ENCODE assay signal across 15 cellular contexts in the genomic region with DNA sequence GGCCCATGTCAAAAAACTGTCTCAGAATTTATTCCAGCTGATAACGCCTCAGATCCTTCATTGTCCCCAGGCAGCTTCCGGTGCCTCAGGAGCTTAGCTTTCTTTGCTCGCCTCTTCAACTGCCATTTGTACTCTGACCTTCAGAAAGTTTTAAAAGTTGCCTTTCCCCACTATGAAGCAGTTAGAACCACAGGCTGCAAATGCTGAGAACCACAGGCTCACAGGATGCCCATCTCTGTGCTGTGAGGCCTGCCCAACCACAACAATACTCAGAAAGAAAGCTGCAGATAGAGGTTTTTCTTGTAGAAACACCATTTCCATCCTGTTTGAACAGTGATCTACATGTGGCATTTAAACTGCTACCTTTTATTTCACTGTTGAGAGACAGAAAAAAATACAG.
DNase-seq lines count a peak whose midpoint lies in the region; ATAC-seq and TF ChIP-seq lines count a peak whose summit lies in the region.
"Had no signal": no experiment of that assay in that cellular context is flagged by ENCODE, and none has a peak within 500 bp of the region (broad histone marks: within the 10 kb centered on the region; RNA-seq: fewer than 3 reads in every experiment).

No MANE protein-coding gene starts in this region.

- H3K36me3 Mint-ChIP-seq in immature natural killer cell: peaks cover 45 to 73% (median 59%) of the 10 kb centered on the region in 3 donors
- H3K36me3 Mint-ChIP-seq: naive B cell had no signal

- H3K79me2 ChIP-seq in Loucy (ENCODE audit: insufficient read depth, low read length): peaks cover 68% of the 10 kb centered on the region

- H3K27ac Mint-ChIP-seq in immature natural killer cell: peak overlapping the region; percentile 90 to 98 (median 94)

- no peaks in the 10 kb centered on the region for H3K27me3 ChIP-seq in Loucy (ENCODE audit: insufficient read depth, low read length, poor library complexity, severe bottlenecking)
- H3K27me3 ChIP-seq: right lobe of liver had no signal

- peaks cover 90% of the 10 kb centered on the region for H3K4me1 ChIP-seq in Loucy (ENCODE audit: insufficient read depth, low read length, poor library complexity, severe bottlenecking)
- H3K4me1 ChIP-seq: right lobe of liver had no signal

- peaks cover 99 to 100% of the 10 kb centered on the region in 2 donors for H3K4me1 Mint-ChIP-seq in immature natural killer cell

- H2AFZ ChIP-seq in Loucy (ENCODE audit: low read length): no peak overlapping the region

- no peaks in the 10 kb centered on the region for H3K9me2 ChIP-seq in Loucy (replicated peaks; ENCODE audit: low read depth, low read length)

- peak overlapping the region; percentile 56 for H3K4me3 ChIP-seq in Loucy (ENCODE audit: low read length, poor library complexity, severe bottlenecking)
- H3K4me3 ChIP-seq: right lobe of liver had no signal

- peaks cover 17 to 59% (median 52%) of the 10 kb centered on the region in 3 donors for H3K27me3 Mint-ChIP-seq in immature natural killer cell (ENCODE audit: low read depth in 3 of 3)

- H3K4me3 Mint-ChIP-seq in immature natural killer cell: peak overlapping the region; percentile 68 to 86 (median 75)
- H3K4me3 Mint-ChIP-seq: naive B cell had no signal

- peaks cover 58% of the 10 kb centered on the region for H3K36me3 ChIP-seq in Loucy (ENCODE audit: insufficient read depth, low read length)

- no peaks in the 10 kb centered on the region for H3K9me3 ChIP-seq in Loucy (ENCODE audit: insufficient read depth, low read depth, low read length)
- H3K9me3 ChIP-seq: right lobe of liver had no signal

- peak overlapping the region; percentile 80 for H3K9ac ChIP-seq in Loucy (ENCODE audit: low read depth, low read length, poor library complexity, severe bottlenecking)

- no peak for TF ChIP-seq CTCF in Loucy (conservative IDR thresholded peaks at IDR 0.05; ENCODE audit: low read length)

- no peak for ATAC-seq in HG03565 (IDR thresholded peaks at IDR 0.05; ENCODE audit: unreplicated experiment)

- H3K4me2 ChIP-seq in Loucy (ENCODE audit: low read depth, low read length, poor library complexity, severe bottlenecking): peak overlapping the region; percentile 79

- peak; percentile 24 for DNase-seq in CD1c-positive myeloid dendritic cell (ENCODE audit: extremely low spot score)
- peak; percentile 46 for DNase-seq in activated T-cell treated with anti-CD3 and anti-CD28 coated beads for 48 hours (ENCODE audit: low read depth)
- peak; percentile 78 to 85 (median 83) for DNase-seq in immature natural killer cell
- no peak for DNase-seq in NCI-H187 treated with DMSO at 0.1 percent for 48 hours (lab: John Stamatoyannopoulos, UW)
- no peak for DNase-seq in NCI-H345 treated with DMSO at 0.1 percent for 48 hours (lab: John Stamatoyannopoulos, UW; ENCODE audit: unreplicated experiment)
- DNase-seq in NOMO-1 treated with dmso at 0.1 percent for 144 hours (lab: John Stamatoyannopoulos, UW; ENCODE audit: unreplicated experiment): no peak
- DNase-seq: foreskin melanocyte, kidney glomerular epithelial cell, MM.1S, naive B cell, NCI-H2227 treated with DMSO at 0.1 percent for 48 hours, RPMI8226 had no signal

- H3F3A ChIP-seq in Loucy (ENCODE audit: low read depth): peaks cover 35% of the 10 kb centered on the region

- no peaks in the 10 kb centered on the region for H4K20me1 ChIP-seq in Loucy (ENCODE audit: insufficient read depth, low read length, poor library complexity, severe bottlenecking)

- no peaks in the 10 kb centered on the region for H3K9me3 Mint-ChIP-seq in immature natural killer cell
- H3K9me3 Mint-ChIP-seq: naive B cell had no signal

Comparison
In these comparisons a context has a peak if more than half of its experiments do, and no peak if none do; other contexts are left out.
1. DNase-seq: peak in CD1c-positive myeloid dendritic cell (single experiment), activated T-cell treated with anti-CD3 and anti-CD28 coated beads for 48 hours (single experiment) and immature natural killer cell (3 of 3); none in NCI-H187 treated with DMSO at 0.1 percent for 48 hours (single experiment), NCI-H345 treated with DMSO at 0.1 percent for 48 hours (single experiment) and NOMO-1 treated with dmso at 0.1 percent for 144 hours (single experiment).